3 cellular contexts compared by ENCODE assay signal in the genomic region with DNA sequence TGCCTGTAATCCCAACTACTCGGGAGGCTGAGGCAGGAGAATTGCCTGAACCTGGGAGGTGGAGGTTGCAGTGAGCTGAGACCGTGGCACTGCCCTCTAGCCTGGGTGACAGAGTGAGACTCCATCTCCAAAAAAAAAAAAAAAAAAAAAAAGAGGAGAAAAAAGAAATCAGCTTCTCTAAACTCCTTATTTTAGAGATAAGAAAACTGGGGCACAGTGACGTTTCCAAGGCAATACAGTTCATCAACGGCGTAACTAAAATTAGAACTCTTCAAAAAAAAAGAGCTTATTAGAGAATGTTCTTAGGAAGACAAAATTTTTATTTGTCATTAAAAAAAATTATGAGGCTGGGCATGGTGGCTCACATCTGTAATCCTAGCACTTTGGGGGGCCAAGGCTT. TPM values are rescaled to one million over a fixed set of nuclear protein-coding genes. Genes with fewer than 3 reads are reported as not detected.
"Had no signal": no experiment of that assay in that cellular context is flagged by ENCODE, and none has a peak within 500 bp of the region (broad histone marks: within the 10 kb centered on the region; RNA-seq: fewer than 3 reads in every experiment).

No MANE protein-coding gene starts in this region.

RNA-seq across cellular contexts. Expression of gene NKAIN1, which starts 22.7 kb away (rescaled TPM):
- total RNA-seq: OCI-LY7, Peyer's patch, Right ventricle myocardium superior had no signal
